ENCODE assay signal across 1 cellular context in the genomic region with DNA sequence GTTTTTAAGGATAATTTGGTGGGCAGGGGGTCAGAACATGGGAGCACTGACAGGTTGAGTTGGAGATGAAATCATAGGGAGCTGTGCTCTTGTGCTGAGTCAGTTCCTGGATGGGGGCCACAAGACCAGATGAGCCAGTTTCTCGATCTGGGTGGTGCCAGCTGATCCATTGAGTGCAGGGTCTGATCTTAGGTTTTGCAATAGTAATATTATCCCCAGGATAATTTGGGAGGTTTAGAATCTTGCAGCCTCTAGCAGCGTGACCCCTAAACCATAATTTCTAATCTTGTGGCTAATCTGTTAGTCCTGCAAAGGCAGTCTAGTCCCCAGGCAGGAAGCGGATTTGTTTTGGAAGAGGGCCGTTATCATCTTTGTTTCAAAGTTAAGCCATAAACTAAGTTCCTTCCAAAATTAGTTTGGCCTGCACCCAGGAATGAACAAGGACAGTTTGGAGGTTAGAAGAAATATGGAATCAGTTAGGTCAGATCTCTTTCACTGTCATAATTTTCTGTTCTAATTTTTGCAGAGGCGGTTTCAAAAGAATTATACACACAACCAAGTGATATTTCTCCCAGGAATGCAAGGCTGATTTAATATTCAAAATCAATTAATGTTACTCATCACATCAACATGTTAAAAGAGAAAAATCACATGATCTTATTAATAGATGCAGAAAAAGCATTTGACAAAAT.
A peak's percentile ranks its signal among the peaks of the same experiment; 100 is the strongest.
TF ChIP-seq lines count a peak whose summit lies in the region.

No MANE protein-coding gene starts in this region.

TF ChIP-seq in SK-N-SH, 30 proteins besides CTCF, POLR2A, EP300 and RAD21:
- peak; percentile 63 for TF ChIP-seq NFIC (IDR thresholded peaks at IDR 0.05; ENCODE audit: borderline replicate concordance)
- TF ChIP-seq, protein P1, sequence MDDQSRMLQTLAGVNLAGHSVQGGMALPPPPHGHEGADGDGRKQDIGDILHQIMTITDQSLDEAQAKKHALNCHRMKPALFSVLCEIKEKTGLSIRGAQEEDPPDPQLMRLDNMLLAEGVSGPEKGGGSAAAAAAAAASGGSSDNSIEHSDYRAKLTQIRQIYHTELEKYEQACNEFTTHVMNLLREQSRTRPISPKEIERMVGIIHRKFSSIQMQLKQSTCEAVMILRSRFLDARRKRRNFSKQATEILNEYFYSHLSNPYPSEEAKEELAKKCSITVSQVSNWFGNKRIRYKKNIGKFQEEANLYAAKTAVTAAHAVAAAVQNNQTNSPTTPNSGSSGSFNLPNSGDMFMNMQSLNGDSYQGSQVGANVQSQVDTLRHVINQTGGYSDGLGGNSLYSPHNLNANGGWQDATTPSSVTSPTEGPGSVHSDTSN (IDR thresholded peaks at IDR 0.05): peak; percentile 16; the same call in 1 of the 2 replicates
- peak; percentile 45 for TF ChIP-seq TCF12 (IDR thresholded peaks at IDR 0.05)
- 0 out of 2 replicates have a peak, but pooled peaks have one; percentile 32 for TF ChIP-seq FOSL2 (IDR thresholded peaks at IDR 0.05; ENCODE audit: borderline replicate concordance, low read depth)
- TF ChIP-seq SIN3A (IDR thresholded peaks at IDR 0.05; ENCODE audit: borderline replicate concordance, low read depth, low read length): no peak
